Comparison of ENCODE assay signal across 19 cellular contexts in genomic region chr4:52566136-52567031, GRCh38.
"Had no signal": no experiment of that assay in that cellular context is flagged by ENCODE, and none has a peak within 500 bp of the region (broad histone marks: within the 10 kb centered on the region; RNA-seq: fewer than 3 reads in every experiment).

No MANE protein-coding gene starts in this region.

- H3K4me3 Mint-ChIP-seq: activated CD4-positive, alpha-beta memory T cell treated with anti-CD3 and anti-CD28 coated beads, Interleukin-2, amount 10 ng/mL, durations not matched to agents 7 days and 5 days; activated CD4-positive, alpha-beta T cell treated with anti-CD3 and anti-CD28 coated beads for 36 hours; activated naive CD4-positive, alpha-beta T cell treated with anti-CD3 and anti-CD28 coated beads, Interleukin-2, amount 50 U/mL, for 24 hours; activated T-cell treated with anti-CD3 and anti-CD28 coated beads, Interleukin-2, amount 50 U/mL, for 4 hours; central memory CD8-positive, alpha-beta T cell; naive thymus-derived CD4-positive, alpha-beta T cell had no signal

- H3K27me3 ChIP-seq: brain microvascular endothelial cell, esophagus squamous epithelium, ovary, sigmoid colon, stomach had no signal

- H3K27ac ChIP-seq: brain microvascular endothelial cell, coronary artery, esophagus squamous epithelium, gastroesophageal sphincter, ovary, sigmoid colon, spleen, stomach had no signal

- H3K9me3 ChIP-seq: esophagus squamous epithelium, gastroesophageal sphincter, mucosa of descending colon, ovary, sigmoid colon, spleen, stomach had no signal

- H3K9me3 Mint-ChIP-seq: activated CD4-positive, alpha-beta memory T cell treated with anti-CD3 and anti-CD28 coated beads, Interleukin-2, amount 10 ng/mL, durations not matched to agents 7 days and 5 days; activated naive CD4-positive, alpha-beta T cell treated with anti-CD3 and anti-CD28 coated beads, Interleukin-2, amount 50 U/mL, for 24 hours; activated T-cell treated with anti-CD3 and anti-CD28 coated beads, Interleukin-2, amount 50 U/mL, for 4 hours; central memory CD8-positive, alpha-beta T cell had no signal

- H3K27ac Mint-ChIP-seq: activated CD4-positive, alpha-beta memory T cell treated with anti-CD3 and anti-CD28 coated beads, Interleukin-2, amount 10 ng/mL, durations not matched to agents 7 days and 5 days; activated CD4-positive, alpha-beta T cell treated with anti-CD3 and anti-CD28 coated beads for 36 hours; activated naive CD4-positive, alpha-beta T cell treated with anti-CD3 and anti-CD28 coated beads, Interleukin-2, amount 50 U/mL, for 24 hours; naive thymus-derived CD4-positive, alpha-beta T cell had no signal

- DNase-seq: activated CD4-positive, alpha-beta memory T cell treated with anti-CD3 and anti-CD28 coated beads, Interleukin-2, amount 10 ng/mL, durations not matched to agents 7 days and 5 days; activated CD4-positive, alpha-beta T cell treated with anti-CD3 and anti-CD28 coated beads for 36 hours; activated effector memory CD4-positive, alpha-beta T cell treated with Interleukin-2 at 50 U/mL for 16 hours; activated T-cell treated with anti-CD3 and anti-CD28 coated beads, Interleukin-2, amount 50 U/mL, for 4 hours; amygdala; brain microvascular endothelial cell; esophagus squamous epithelium; mucosa of descending colon; naive thymus-derived CD4-positive, alpha-beta T cell; ovary; sigmoid colon; spleen; stomach; T-helper 1 cell had no signal

- FAIRE-seq: islet of Langerhans had no signal

- H3K36me3 ChIP-seq: brain microvascular endothelial cell, esophagus squamous epithelium, gastroesophageal sphincter, ovary, sigmoid colon, spleen, stomach had no signal

- H3K4me3 ChIP-seq: coronary artery, esophagus squamous epithelium, gastroesophageal sphincter, mucosa of descending colon, ovary, sigmoid colon, spleen, stomach had no signal

- H3K4me1 Mint-ChIP-seq: activated CD4-positive, alpha-beta memory T cell treated with anti-CD3 and anti-CD28 coated beads, Interleukin-2, amount 10 ng/mL, durations not matched to agents 7 days and 5 days; activated CD4-positive, alpha-beta T cell treated with anti-CD3 and anti-CD28 coated beads for 36 hours; activated naive CD4-positive, alpha-beta T cell treated with anti-CD3 and anti-CD28 coated beads, Interleukin-2, amount 50 U/mL, for 24 hours; central memory CD8-positive, alpha-beta T cell; naive thymus-derived CD4-positive, alpha-beta T cell had no signal

- H3K36me3 Mint-ChIP-seq: activated naive CD4-positive, alpha-beta T cell treated with anti-CD3 and anti-CD28 coated beads, Interleukin-2, amount 50 U/mL, for 24 hours; naive thymus-derived CD4-positive, alpha-beta T cell had no signal

- H3K4me1 ChIP-seq: esophagus squamous epithelium, gastroesophageal sphincter, sigmoid colon, spleen, stomach had no signal
